In the genomic region with DNA sequence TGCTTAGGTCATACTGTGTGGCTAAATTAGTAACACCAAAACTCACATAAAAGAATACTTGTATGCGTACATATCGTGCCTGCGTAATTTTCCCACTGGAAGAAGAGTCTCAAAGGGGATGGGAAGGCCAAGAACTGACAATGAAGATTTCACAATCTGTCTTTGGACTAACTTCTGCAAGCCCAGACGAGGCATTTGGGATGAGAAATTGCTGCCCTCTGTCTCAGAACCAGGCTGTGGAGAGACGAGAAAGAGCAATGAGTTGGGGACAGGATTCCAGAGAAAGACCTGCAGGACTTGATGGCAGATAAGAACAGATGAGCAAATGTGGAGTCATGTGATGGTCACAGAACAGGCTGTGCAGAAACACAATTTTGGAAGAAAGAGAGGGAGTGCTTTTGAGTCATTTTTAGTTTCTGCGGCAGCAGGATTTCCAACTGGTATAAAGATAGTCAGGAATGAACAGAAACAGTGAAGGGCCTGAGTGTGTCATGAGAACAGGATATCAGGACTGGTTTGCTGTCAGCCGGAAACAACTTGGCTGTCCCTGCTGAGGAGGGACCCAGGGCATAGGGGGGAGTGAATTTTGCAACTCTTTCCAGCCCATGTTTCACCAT, we compare ENCODE assay signal across 9 cellular contexts.
A peak's percentile ranks its signal among the peaks of the same experiment; 100 is the strongest.
DNase-seq lines count a peak whose midpoint lies in the region; ATAC-seq, FAIRE-seq and TF ChIP-seq lines count a peak whose summit lies in the region.
"Had no signal": no experiment of that assay in that cellular context is flagged by ENCODE, and none has a peak within 500 bp of the region (broad histone marks: within the 10 kb centered on the region; RNA-seq: fewer than 3 reads in every experiment).

No MANE protein-coding gene starts in this region.

- peak overlapping the region; percentile 91 to 94 for H3K27ac Mint-ChIP-seq in effector memory CD8-positive, alpha-beta T cell

- no peak for FAIRE-seq in kidney (lab: Jason Lieb, UNC)

- H3K4me3 Mint-ChIP-seq in effector memory CD8-positive, alpha-beta T cell, result peak overlapping the region in 1 of 2 donors; percentile 46

- no peaks in the 10 kb centered on the region for H3K27me3 Mint-ChIP-seq in effector memory CD8-positive, alpha-beta T cell

- no peaks in the 10 kb centered on the region for H3K9me3 Mint-ChIP-seq in effector memory CD8-positive, alpha-beta T cell

- no peaks in the 10 kb centered on the region for H3K36me3 Mint-ChIP-seq in effector memory CD8-positive, alpha-beta T cell (ENCODE audit: insufficient read depth)

- H3K9me3 ChIP-seq in kidney (ENCODE audit: control insufficient read depth in 1 of 2, low read length in 2 of 2), result no peaks in the 10 kb centered on the region

- H3K27ac ChIP-seq in kidney (ENCODE audit: low read depth in 2 of 2, low read length in 2 of 2), result no peak overlapping the region

- no peak for TF ChIP-seq CTCF in AG09309 (IDR thresholded peaks at IDR 0.05; ENCODE audit: control insufficient read depth, insufficient read depth, low read depth, low read length, missing control alignments)
- TF ChIP-seq CTCF in kidney (IDR thresholded peaks at IDR 0.05; ENCODE audit: borderline replicate concordance, extremely low read depth, insufficient read depth), result no peak

- H3K4me1 Mint-ChIP-seq in effector memory CD8-positive, alpha-beta T cell (ENCODE audit: low read depth in 2 of 2), result peaks cover 37 to 54% of the 10 kb centered on the region in 2 donors

- intact Hi-C loops in kidney (cut with DNase I), result no loop called here

- H3K36me3 ChIP-seq in kidney (ENCODE audit: control insufficient read depth in 1 of 2, insufficient read depth in 2 of 2, low read length in 2 of 2), result no peaks in the 10 kb centered on the region

- DNase-seq in AG09309 (ENCODE audit: low read depth) (peak; percentile 89), KG1 (lab: John Stamatoyannopoulos, UW) (peak; percentile 87), myocyte (ENCODE audit: low read depth) (peak; percentile 3), midbrain (lab: John Stamatoyannopoulos, UW) (no peak), germinal center (ENCODE audit: low spot score) (no peak), kidney (no peak)
- DNase-seq in effector memory CD8-positive, alpha-beta T cell, result no peak
- DNase-seq in stimulated activated CD4-positive, alpha-beta T cell treated with anti-CD3 and anti-CD28 coated beads, Interleukin-15, amount 100 ng/mL, for 24 hours, result no peak
- DNase-seq: substantia nigra had no signal

- H3K4me3 ChIP-seq in AG09309 (ENCODE audit: control insufficient read depth, low read depth, low read length) (no peak overlapping the region), kidney (ENCODE audit: low read length in 2 of 2) (no peak overlapping the region)

- ATAC-seq in effector memory CD8-positive, alpha-beta T cell (replicated peaks), result no peak

- no peaks in the 10 kb centered on the region for H3K4me1 ChIP-seq in kidney (ENCODE audit: control insufficient read depth in 1 of 2, insufficient read depth in 1 of 2, low read depth in 1 of 2, low read length in 2 of 2)

- H3K9ac ChIP-seq in kidney (ENCODE audit: low read length in 2 of 2), result no peak overlapping the region

Comparison
In these comparisons a context has a peak if more than half of its experiments do, and no peak if none do; other contexts are left out.
1. DNase-seq: peak in AG09309 (single experiment), KG1 (single experiment) and myocyte (single experiment); none in effector memory CD8-positive, alpha-beta T cell (0 of 3), midbrain (single experiment), germinal center (single experiment), kidney (single experiment) and stimulated activated CD4-positive, alpha-beta T cell treated with anti-CD3 and anti-CD28 coated beads, Interleukin-15, amount 100 ng/mL, for 24 hours (single experiment).